In genomic region chr4:54066718-54067129, GRCh38 we compare ENCODE assay signal across 13 cellular contexts. TPM values are rescaled to one million over a fixed set of nuclear protein-coding genes. Genes with fewer than 3 reads are reported as not detected.
DNase-seq lines count a peak whose midpoint lies in the region; ATAC-seq and TF ChIP-seq lines count a peak whose summit lies in the region.
"Had no signal": no experiment of that assay in that cellular context is flagged by ENCODE, and none has a peak within 500 bp of the region (broad histone marks: within the 10 kb centered on the region; RNA-seq: fewer than 3 reads in every experiment).

No MANE protein-coding gene starts in this region.

- peak overlapping the region; percentile 68; the same call in 1 of the 2 replicates for H2AFZ ChIP-seq in PC-9

- CTCF ChIA-PET in CD4-positive, alpha-beta T cell (lab: Charles Lee) = no interaction called here
- CTCF ChIA-PET in PC-9 (lab: Charles Lee) = interaction anchor here (0.6 kb wide), 1 partner anchor 869 kb away, joined by 4 read pairs; no protein-coding TSS in a partner anchor
- CTCF ChIA-PET in activated CD8-positive, alpha-beta T cell treated with anti-CD3 and anti-CD28 coated beads, Interleukin-2, amount 10 ng/mL, durations not matched to agents 7 days and 5 days (lab: Charles Lee) = interaction anchor here (0.8 kb wide), 1 partner anchor 168 kb away, joined by 3 read pairs; no protein-coding TSS in a partner anchor

- peaks cover 24% of the 10 kb centered on the region for H3K79me2 ChIP-seq in PC-9 (ENCODE audit: low read depth)

- ATAC-seq in CD4-positive, alpha-beta T cell (ENCODE audit: poor library complexity) = no peak
- no peak for ATAC-seq in activated CD8-positive, alpha-beta T cell treated with anti-CD3 and anti-CD28 coated beads, Interleukin-2, amount 10 ng/mL, durations not matched to agents 7 days and 5 days
- ATAC-seq in GM18868 (IDR thresholded peaks at IDR 0.05; ENCODE audit: unreplicated experiment) (no peak), GM18867 (IDR thresholded peaks at IDR 0.05; ENCODE audit: unreplicated experiment) (no peak)

- no peaks in the 10 kb centered on the region for H3K27me3 ChIP-seq in CD4-positive, alpha-beta T cell (ENCODE audit: control insufficient read depth, insufficient read depth, low read length)
- H3K27me3 ChIP-seq in PC-9 (ENCODE audit: insufficient read depth, low read depth) (no peaks in the 10 kb centered on the region), prostate gland (replicated peaks; ENCODE audit: insufficient read depth) (no peaks in the 10 kb centered on the region)

- no peak for TF ChIP-seq POLR2A in prostate gland (IDR thresholded peaks at IDR 0.05)

- H3K4me1 ChIP-seq in PC-9 (replicated peaks; ENCODE audit: insufficient read depth) (peaks cover 36% of the 10 kb centered on the region), prostate gland (replicated peaks) (no peaks in the 10 kb centered on the region)

- no peak for DNase-seq in CD4-positive, alpha-beta T cell
- DNase-seq in PC-9 (no peak), fibroblast of pulmonary artery (ENCODE audit: low read depth) (peak; percentile 64), prostate gland (ENCODE audit: low spot score) (no peak)
- DNase-seq in activated CD8-positive, alpha-beta T cell treated with anti-CD3 and anti-CD28 coated beads, Interleukin-2, amount 10 ng/mL, durations not matched to agents 7 days and 5 days = no peak
- DNase-seq in activated naive CD4-positive, alpha-beta T cell treated with anti-CD3 and anti-CD28 coated beads, Interleukin-2, amount 50 U/mL, for 16 hours = no peak
- DNase-seq: activated naive CD4-positive, alpha-beta T cell; effector CD4-positive, alpha-beta T cell; NCI-H1930 had no signal

- H3K36me3 Mint-ChIP-seq in CD4-positive, alpha-beta T cell (ENCODE audit: low read depth) = peaks cover 24% of the 10 kb centered on the region
- peaks cover 13% of the 10 kb centered on the region for H3K36me3 Mint-ChIP-seq in activated CD8-positive, alpha-beta T cell treated with anti-CD3 and anti-CD28 coated beads, Interleukin-2, amount 10 ng/mL, durations not matched to agents 7 days and 5 days (ENCODE audit: low read depth)

- no TSS peak for BruUV-seq in PC-9 (replicated peaks; lab: Mats Ljungman, UMichigan)

- H3K27ac ChIP-seq in CD4-positive, alpha-beta T cell (ENCODE audit: low read depth, low read length) = no peak overlapping the region
- peak overlapping the region; percentile 73 for H3K27ac ChIP-seq in PC-9
- H3K27ac ChIP-seq in prostate gland = peak overlapping the region; percentile 30 to 32
- H3K27ac ChIP-seq: HL-60 had no signal

- no peak overlapping the region for H3K4me3 ChIP-seq in PC-9
- no peak overlapping the region for H3K4me3 ChIP-seq in fibroblast of pulmonary artery (replicated peaks; ENCODE audit: low read depth, low read length)
- no peak overlapping the region for H3K4me3 ChIP-seq in prostate gland

- no peaks in the 10 kb centered on the region for H3K27me3 Mint-ChIP-seq in CD4-positive, alpha-beta T cell
- peaks cover 9% of the 10 kb centered on the region for H3K27me3 Mint-ChIP-seq in activated CD8-positive, alpha-beta T cell treated with anti-CD3 and anti-CD28 coated beads, Interleukin-2, amount 10 ng/mL, durations not matched to agents 7 days and 5 days (ENCODE audit: low read depth)

- POLR2A ChIA-PET in CD4-positive, alpha-beta T cell (lab: Charles Lee) = interaction anchor here (1.2 kb wide), 1 partner anchor 9 kb away, joined by 3 read pairs; no protein-coding TSS in a partner anchor
- POLR2A ChIA-PET in PC-9 (lab: Charles Lee; ENCODE audit: unreplicated experiment) = no interaction called here
- POLR2A ChIA-PET in activated CD8-positive, alpha-beta T cell treated with anti-CD3 and anti-CD28 coated beads, Interleukin-2, amount 10 ng/mL, durations not matched to agents 7 days and 5 days (lab: Charles Lee) = no interaction called here

- H3K4me1 Mint-ChIP-seq in CD4-positive, alpha-beta T cell (ENCODE audit: low read depth) = peaks cover 35% of the 10 kb centered on the region
- peaks cover 26% of the 10 kb centered on the region for H3K4me1 Mint-ChIP-seq in activated CD8-positive, alpha-beta T cell treated with anti-CD3 and anti-CD28 coated beads, Interleukin-2, amount 10 ng/mL, durations not matched to agents 7 days and 5 days (ENCODE audit: low read depth)

- no peaks in the 10 kb centered on the region for H3K9me3 ChIP-seq in CD4-positive, alpha-beta T cell (ENCODE audit: control insufficient read depth, low read length)
- no peaks in the 10 kb centered on the region for H3K9me3 ChIP-seq in PC-9 (ENCODE audit: insufficient read depth, low read depth)
- H3K9me3 ChIP-seq in prostate gland = no peaks in the 10 kb centered on the region

- no peaks in the 10 kb centered on the region for H3K9me3 Mint-ChIP-seq in CD4-positive, alpha-beta T cell
- no peaks in the 10 kb centered on the region for H3K9me3 Mint-ChIP-seq in activated CD8-positive, alpha-beta T cell treated with anti-CD3 and anti-CD28 coated beads, Interleukin-2, amount 10 ng/mL, durations not matched to agents 7 days and 5 days (ENCODE audit: insufficient read depth)

- WGBS in prostate gland = 62% methylated on average over 2 of the region's 2 CpGs

- peak overlapping the region; percentile 90 for H3K27ac Mint-ChIP-seq in CD4-positive, alpha-beta T cell
- no peak overlapping the region for H3K27ac Mint-ChIP-seq in activated CD8-positive, alpha-beta T cell treated with anti-CD3 and anti-CD28 coated beads, Interleukin-2, amount 10 ng/mL, durations not matched to agents 7 days and 5 days

- no peaks in the 10 kb centered on the region for H3K9me2 ChIP-seq in PC-9 (ENCODE audit: insufficient read depth)

- peak overlapping the region; percentile 54 for H3K4me3 Mint-ChIP-seq in CD4-positive, alpha-beta T cell
- H3K4me3 Mint-ChIP-seq in activated CD8-positive, alpha-beta T cell treated with anti-CD3 and anti-CD28 coated beads, Interleukin-2, amount 10 ng/mL, durations not matched to agents 7 days and 5 days = no peak overlapping the region

- no peak for TF ChIP-seq CTCF in CD4-positive, alpha-beta T cell (IDR thresholded peaks at IDR 0.05)
- TF ChIP-seq CTCF in PC-9 (conservative IDR thresholded peaks at IDR 0.05) (no peak), fibroblast of pulmonary artery (IDR thresholded peaks at IDR 0.05; ENCODE audit: low read length, missing control alignments) (no peak), prostate gland (IDR thresholded peaks at IDR 0.05) (no peak)

- peaks cover 15% of the 10 kb centered on the region; the same call in 1 of the 2 replicates for H3F3A ChIP-seq in PC-9 (ENCODE audit: insufficient read depth, low read depth)

- 0 out of 2 replicates have a peak, but pooled peaks cover 4% of the 10 kb centered on the region for H3K36me3 ChIP-seq in PC-9 (ENCODE audit: low read depth)
- no peaks in the 10 kb centered on the region for H3K36me3 ChIP-seq in prostate gland

- H3K4me2 ChIP-seq in PC-9 = peak overlapping the region; percentile 66

- no peaks in the 10 kb centered on the region for H4K20me1 ChIP-seq in PC-9 (ENCODE audit: insufficient read depth)

- intact Hi-C loops in CD4-positive, alpha-beta T cell (cut with DNase I, micrococcal nuclease) = loop anchor here in 1 of 2 experiments (1.0 to 10.0 kb wide), 4 partner anchors 27 to 1888 kb away; no protein-coding TSS in a partner anchor
- intact Hi-C loops in PC-9 (cut with micrococcal nuclease; ENCODE audit: unreplicated experiment) = loop anchor here (2.0 to 10.0 kb wide), 2 partner anchors 16 to 148 kb away; no protein-coding TSS in a partner anchor
- intact Hi-C loops in prostate gland (cut with DNase I) = no loop called here

RNA-seq across cellular contexts. Expression of gene CHIC2, which starts 2.3 kb away (rescaled TPM):
- 10 to 100 TPM; 53.8 to 59.2 TPM for total RNA-seq in CD4-positive, alpha-beta T cell
- total RNA-seq in PC-9 (2021) = 8.7 and 12.1 TPM in 2 replicates
- 10 to 100 TPM; 38.7 to 84.8 TPM for total RNA-seq in prostate gland
- 10 to 100 TPM; 14.6 to 17.1 TPM for total RNA-seq in activated CD8-positive, alpha-beta T cell treated with anti-CD3 and anti-CD28 coated beads, Interleukin-2, amount 10 ng/mL, durations not matched to agents 7 days and 5 days

RNA-seq across cellular contexts. Expression of gene GSX2, which starts 33.2 kb away (rescaled TPM):
- total RNA-seq in CD4-positive, alpha-beta T cell = not detected
- total RNA-seq in PC-9 (2021) (not detected in 2 replicates), prostate gland (not detected)
- not detected for total RNA-seq in activated CD8-positive, alpha-beta T cell treated with anti-CD3 and anti-CD28 coated beads, Interleukin-2, amount 10 ng/mL, durations not matched to agents 7 days and 5 days
- total RNA-seq: renal cortical epithelial cell had no signal
